Comparison of ENCODE assay signal across 2 cellular contexts in genomic region chr7:27590421-27590820, GRCh38.
A peak's percentile ranks its signal among the peaks of the same experiment; 100 is the strongest.
TF ChIP-seq lines count a peak whose summit lies in the region.

No MANE protein-coding gene starts in this region.

TF ChIP-seq in HepG2, 621 proteins besides CTCF, POLR2A, EP300 and RAD21:
- TF ChIP-seq ZBTB3 (CRISPR knock-in tag; IDR thresholded peaks at IDR 0.05; ENCODE audit: borderline replicate concordance, low read depth) (no peak), MAFK (conservative IDR thresholded peaks at IDR 0.05 in 1 of 2, IDR thresholded peaks at IDR 0.05 in 1 of 2; ENCODE audit: low read length in 2 of 2) (0 out of 4 replicates have a peak, but pooled peaks have one; percentile 8 to 21), ZNF883 (CRISPR knock-in tag; IDR thresholded peaks at IDR 0.05; ENCODE audit: not compliant biosample characterization) (no peak)

TF ChIP-seq in H1, 55 proteins besides CTCF, POLR2A, EP300 and RAD21:
- TF ChIP-seq JUN (IDR thresholded peaks at IDR 0.05; ENCODE audit: low read depth, low read length), result no peak
- TF ChIP-seq CHD7 (IDR thresholded peaks at IDR 0.05; ENCODE audit: insufficient replicate concordance, low read length), result no peak
- 0 out of 2 replicates have a peak, but pooled peaks have one; percentile 22 for TF ChIP-seq CEBPB (IDR thresholded peaks at IDR 0.05; ENCODE audit: low read depth, low read length)
- no peak for TF ChIP-seq CBX8 (IDR thresholded peaks at IDR 0.05; ENCODE audit: borderline replicate concordance, low read depth, low read length)
- TF ChIP-seq SAP30 (IDR thresholded peaks at IDR 0.05; ENCODE audit: insufficient read depth, insufficient replicate concordance, low read length), result no peak
- no peak for TF ChIP-seq HDAC2 (IDR thresholded peaks at IDR 0.05; ENCODE audit: borderline replicate concordance in 1 of 2, low read depth in 2 of 2, low read length in 2 of 2)
- no peak for TF ChIP-seq CBX5 (IDR thresholded peaks at IDR 0.05; ENCODE audit: low read depth, low read length)
